Comparison of ENCODE assay signal across 14 cellular contexts in the genomic region with DNA sequence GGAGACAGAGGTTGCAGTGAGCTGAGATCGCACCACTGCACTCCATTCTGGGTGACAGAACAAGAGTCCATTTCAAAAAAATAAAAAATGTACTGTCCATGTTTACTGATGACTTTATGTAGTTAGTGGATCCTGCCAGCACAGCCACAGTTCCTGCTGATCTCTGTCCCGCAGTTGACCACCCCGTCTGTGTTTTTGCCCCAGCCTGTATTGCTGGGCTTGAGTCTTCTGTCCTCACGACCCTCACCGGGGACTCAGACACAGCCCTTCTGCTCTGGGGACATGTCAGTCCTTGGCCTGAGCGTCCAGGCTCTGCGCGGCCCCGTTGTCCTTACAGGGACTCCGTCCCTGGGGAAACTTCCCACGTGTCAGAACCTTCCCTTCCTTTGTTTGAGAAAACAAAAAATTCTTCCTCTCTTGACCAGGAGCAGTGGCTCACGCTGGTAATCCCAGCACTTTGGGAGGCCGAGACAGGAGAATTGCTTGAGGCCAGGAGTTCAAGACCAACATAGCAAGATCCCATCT. TPM values are rescaled to one million over a fixed set of nuclear protein-coding genes. Genes with fewer than 3 reads are reported as not detected.
A peak's percentile ranks its signal among the peaks of the same experiment; 100 is the strongest.
DNase-seq lines count a peak whose midpoint lies in the region; ATAC-seq, FAIRE-seq and TF ChIP-seq lines count a peak whose summit lies in the region.
"Had no signal": no experiment of that assay in that cellular context is flagged by ENCODE, and none has a peak within 500 bp of the region (broad histone marks: within the 10 kb centered on the region; RNA-seq: fewer than 3 reads in every experiment).

No MANE protein-coding gene starts in this region.

- H3K36me3 ChIP-seq in kidney (ENCODE audit: control insufficient read depth in 1 of 2, insufficient read depth in 2 of 2, low read length in 2 of 2) (no peaks in the 10 kb centered on the region), sigmoid colon (no peaks in the 10 kb centered on the region)
- H3K36me3 ChIP-seq: BLaER1 treated with 17β-estradiol and CSF1 and Interleukin-3, amounts not matched to agents 10 nM and 100 nM had no signal

- H3K9me3 ChIP-seq in kidney (ENCODE audit: control insufficient read depth in 1 of 2, low read length in 2 of 2) (no peaks in the 10 kb centered on the region), sigmoid colon (no peaks in the 10 kb centered on the region)

- FAIRE-seq in kidney (lab: Jason Lieb, UNC), result no peak
- FAIRE-seq: GM12891 had no signal

- 88 to 93% methylated on average over 13 of the region's 13 CpGs for WGBS in sigmoid colon, 2 donors

- TF ChIP-seq EP300 in sigmoid colon (IDR thresholded peaks at IDR 0.05), result no peak

- no peak for TF ChIP-seq CTCF in kidney (IDR thresholded peaks at IDR 0.05; ENCODE audit: borderline replicate concordance, extremely low read depth, insufficient read depth)
- no peak for TF ChIP-seq CTCF in sigmoid colon (IDR thresholded peaks at IDR 0.05)
- TF ChIP-seq CTCF in GM10266 (IDR thresholded peaks at IDR 0.05; ENCODE audit: control insufficient read depth, insufficient read depth, low read depth, missing control alignments), result no peak

- H3K9ac ChIP-seq in kidney (ENCODE audit: low read length in 2 of 2), result no peak overlapping the region
- H3K9ac ChIP-seq: BLaER1 treated with 17β-estradiol and CSF1 and Interleukin-3, amounts not matched to agents 10 nM and 100 nM had no signal

- intact Hi-C loops in kidney (cut with DNase I), result no loop called here
- intact Hi-C loops in sigmoid colon (cut with DNase I), result no loop called here
- intact Hi-C loops in left cardiac atrium (cut with DNase I), result no loop called here

- ATAC-seq in left cardiac atrium, result no peak

- DNase-seq in activated effector memory CD4-positive, alpha-beta T cell treated with anti-CD3 and anti-CD28 coated beads, Interleukin-2, amount 50 U/mL, for 16 hours, result peak; percentile 56
- DNase-seq in activated effector memory CD4-positive, alpha-beta T cell treated with Interleukin-2 at 50 U/mL for 16 hours, result no peak
- peak; percentile 37 for DNase-seq in kidney
- peak; percentile 56 for DNase-seq in sigmoid colon
- DNase-seq in GM10266 (ENCODE audit: extremely low spot score), result no peak
- no peak for DNase-seq in SHP77 treated with DMSO at 0.1 percent for 48 hours (lab: John Stamatoyannopoulos, UW)
- DNase-seq in left cardiac atrium, result no peak
- DNase-seq: ACHN; CD4-positive, CD25-positive, alpha-beta regulatory T cell; DMS53; H9 had no signal

- no peaks in the 10 kb centered on the region for H3K4me1 ChIP-seq in kidney (ENCODE audit: control insufficient read depth in 1 of 2, insufficient read depth in 1 of 2, low read depth in 1 of 2, low read length in 2 of 2)
- H3K4me1 ChIP-seq in sigmoid colon, result no peaks in the 10 kb centered on the region

- TF ChIP-seq POLR2A in sigmoid colon (IDR thresholded peaks at IDR 0.05), result no peak

- H3K27ac ChIP-seq in kidney (ENCODE audit: low read depth in 2 of 2, low read length in 2 of 2) (no peak overlapping the region), sigmoid colon (no peak overlapping the region)
- H3K27ac ChIP-seq: BLaER1 treated with 17β-estradiol and CSF1 and Interleukin-3, amounts not matched to agents 10 nM and 100 nM had no signal

- H3K4me3 ChIP-seq in kidney (ENCODE audit: low read length in 2 of 2) (no peak overlapping the region), sigmoid colon (no peak overlapping the region)
- H3K4me3 ChIP-seq: BLaER1 treated with 17β-estradiol and CSF1 and Interleukin-3, amounts not matched to agents 10 nM and 100 nM; GM23338 had no signal

- no peaks in the 10 kb centered on the region for H3K27me3 ChIP-seq in sigmoid colon
- H3K27me3 ChIP-seq: BLaER1 treated with 17β-estradiol and CSF1 and Interleukin-3, amounts not matched to agents 10 nM and 100 nM had no signal

RNA-seq across cellular contexts. Expression of a gene that starts 14.5 kb away (rescaled TPM):
- total RNA-seq in kidney (17.3 TPM), sigmoid colon (10 to 100 TPM; 13.9 to 20.1 (median 16.2) TPM), left cardiac atrium (10 to 100 TPM; 11.1 to 12.2 TPM)
- polyA plus RNA-seq in kidney (ENCODE audit: insufficient read depth, low read depth, low replicate concordance) (16.8 TPM), sigmoid colon (10 to 100 TPM; 22.8 to 43.1 (median 24.3) TPM)

RNA-seq across cellular contexts. Expression of a gene that starts 26.5 kb away (rescaled TPM):
- total RNA-seq in kidney (32.7 TPM), sigmoid colon (10 to 100 TPM; 17.2 to 31.3 (median 28.4) TPM), left cardiac atrium (10 to 100 TPM; 18.2 to 22.7 TPM)
- polyA plus RNA-seq in kidney (ENCODE audit: insufficient read depth, low read depth, low replicate concordance) (24.6 TPM), sigmoid colon (10 to 100 TPM in 2 of 3 donors, 1 to 10 TPM in 1; 8.4 to 23.7 (median 11.8) TPM)

RNA-seq across cellular contexts. Expression of a gene that starts 26.5 kb away (rescaled TPM):
- total RNA-seq in kidney (1,502 TPM), sigmoid colon (1,000 to 10,000 TPM; 2,027 to 2,561 (median 2,271) TPM), left cardiac atrium (1,000 to 10,000 TPM; 1,074 to 1,076 TPM)
- polyA plus RNA-seq in kidney (ENCODE audit: insufficient read depth, low read depth, low replicate concordance) (2,097 TPM), sigmoid colon (1,000 to 10,000 TPM; 2,364 to 4,020 (median 2,962) TPM)

RNA-seq across cellular contexts. Expression of a gene that starts 34.8 kb away (rescaled TPM):
- total RNA-seq in kidney (45.0 TPM), sigmoid colon (10 to 100 TPM; 33.8 to 98.7 (median 75.7) TPM), left cardiac atrium (10 to 100 TPM; 34.1 to 42.5 TPM)
- polyA plus RNA-seq in kidney (ENCODE audit: insufficient read depth, low read depth, low replicate concordance) (165 TPM), sigmoid colon (10 to 100 TPM; 54.1 to 79.3 (median 59.0) TPM)

RNA-seq across cellular contexts. Expression of a gene that starts 34.9 kb away (rescaled TPM):
- total RNA-seq in kidney (23.5 TPM), sigmoid colon (10 to 100 TPM; 10.2 to 32.3 (median 15.2) TPM), left cardiac atrium (10 to 100 TPM; 10.6 to 15.5 TPM)
- polyA plus RNA-seq in kidney (ENCODE audit: insufficient read depth, low read depth, low replicate concordance) (61.2 TPM), sigmoid colon (10 to 100 TPM; 17.4 to 27.1 (median 19.9) TPM)

Comparison
In these comparisons a context has a peak if more than half of its experiments do, and no peak if none do; other contexts are left out.
1. DNase-seq: peak in activated effector memory CD4-positive, alpha-beta T cell treated with anti-CD3 and anti-CD28 coated beads, Interleukin-2, amount 50 U/mL, for 16 hours (single experiment), kidney (single experiment) and sigmoid colon (single experiment); none in activated effector memory CD4-positive, alpha-beta T cell treated with Interleukin-2 at 50 U/mL for 16 hours (single experiment), GM10266 (single experiment), SHP77 treated with DMSO at 0.1 percent for 48 hours (single experiment) and left cardiac atrium (single experiment).